ENCODE assay signal across 1 cellular context in genomic region chr2:184444217-184444616, GRCh38.
TF ChIP-seq lines count a peak whose summit lies in the region.

No MANE protein-coding gene starts in this region.

TF ChIP-seq in WTC11, 78 proteins besides CTCF, POLR2A, EP300 and RAD21 (continued from another document):
- no peak for TF ChIP-seq HMGXB4 (CRISPR knock-in tag; IDR thresholded peaks at IDR 0.05)
- TF ChIP-seq, protein P1, sequence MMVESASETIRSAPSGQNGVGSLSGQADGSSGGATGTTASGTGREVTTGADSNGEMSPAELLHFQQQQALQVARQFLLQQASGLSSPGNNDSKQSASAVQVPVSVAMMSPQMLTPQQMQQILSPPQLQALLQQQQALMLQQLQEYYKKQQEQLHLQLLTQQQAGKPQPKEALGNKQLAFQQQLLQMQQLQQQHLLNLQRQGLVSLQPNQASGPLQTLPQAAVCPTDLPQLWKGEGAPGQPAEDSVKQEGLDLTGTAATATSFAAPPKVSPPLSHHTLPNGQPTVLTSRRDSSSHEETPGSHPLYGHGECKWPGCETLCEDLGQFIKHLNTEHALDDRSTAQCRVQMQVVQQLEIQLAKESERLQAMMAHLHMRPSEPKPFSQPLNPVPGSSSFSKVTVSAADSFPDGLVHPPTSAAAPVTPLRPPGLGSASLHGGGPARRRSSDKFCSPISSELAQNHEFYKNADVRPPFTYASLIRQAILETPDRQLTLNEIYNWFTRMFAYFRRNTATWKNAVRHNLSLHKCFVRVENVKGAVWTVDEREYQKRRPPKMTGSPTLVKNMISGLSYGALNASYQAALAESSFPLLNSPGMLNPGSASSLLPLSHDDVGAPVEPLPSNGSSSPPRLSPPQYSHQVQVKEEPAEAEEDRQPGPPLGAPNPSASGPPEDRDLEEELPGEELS (CRISPR knock-in tag; IDR thresholded peaks at IDR 0.05), result no peak
- TF ChIP-seq TCF7 (CRISPR knock-in tag; IDR thresholded peaks at IDR 0.05; ENCODE audit: low read depth), result no peak
- TF ChIP-seq ESRRA (CRISPR knock-in tag; IDR thresholded peaks at IDR 0.05; ENCODE audit: borderline replicate concordance), result no peak
